14 cellular contexts compared by ENCODE assay signal in genomic region chr10:88693392-88694020, GRCh38. TPM values are rescaled to one million over a fixed set of nuclear protein-coding genes. Genes with fewer than 3 reads are reported as not detected.
DNase-seq lines count a peak whose midpoint lies in the region; ATAC-seq and TF ChIP-seq lines count a peak whose summit lies in the region.
"Had no signal": no experiment of that assay in that cellular context is flagged by ENCODE, and none has a peak within 500 bp of the region (broad histone marks: within the 10 kb centered on the region; RNA-seq: fewer than 3 reads in every experiment).

No MANE protein-coding gene starts in this region.

- no peak overlapping the region for H3K27ac ChIP-seq in CD4-positive, alpha-beta T cell (ENCODE audit: low read depth, low read length)
- H3K27ac ChIP-seq in neural progenitor cell: no peak overlapping the region
- H3K27ac ChIP-seq: pancreas had no signal

- no peak overlapping the region for H3K4me3 Mint-ChIP-seq in CD4-positive, alpha-beta T cell
- H3K4me3 Mint-ChIP-seq in endothelial cell (ENCODE audit: unreplicated experiment): no peak overlapping the region
- H3K4me3 Mint-ChIP-seq in neural progenitor cell: no peak overlapping the region
- H3K4me3 Mint-ChIP-seq: activated naive CD4-positive, alpha-beta T cell treated with anti-CD3 and anti-CD28 coated beads for 36 hours had no signal

- no peaks in the 10 kb centered on the region for H4K20me1 ChIP-seq in neural progenitor cell (ENCODE audit: low read depth)

- no peak for ATAC-seq in CD4-positive, alpha-beta T cell (ENCODE audit: poor library complexity)
- ATAC-seq in Right ventricle myocardium inferior (no peak), GM18909 (IDR thresholded peaks at IDR 0.05; ENCODE audit: poor library complexity, unreplicated experiment) (no peak)
- ATAC-seq: pancreas had no signal

- H3K4me2 ChIP-seq in neural progenitor cell: no peak overlapping the region

- H3K27me3 Mint-ChIP-seq in CD4-positive, alpha-beta T cell: no peaks in the 10 kb centered on the region
- H3K27me3 Mint-ChIP-seq in endothelial cell (ENCODE audit: unreplicated experiment): no peaks in the 10 kb centered on the region
- peaks cover 2% of the 10 kb centered on the region for H3K27me3 Mint-ChIP-seq in neural progenitor cell (ENCODE audit: insufficient read depth, low read depth)

- H3K36me3 Mint-ChIP-seq in CD4-positive, alpha-beta T cell (ENCODE audit: low read depth): no peaks in the 10 kb centered on the region
- H3K36me3 Mint-ChIP-seq in endothelial cell (ENCODE audit: low read depth, unreplicated experiment): no peaks in the 10 kb centered on the region
- H3K36me3 Mint-ChIP-seq in neural progenitor cell: no peaks in the 10 kb centered on the region

- H3K36me3 ChIP-seq in neural progenitor cell: no peaks in the 10 kb centered on the region
- H3K36me3 ChIP-seq: pancreas had no signal

- H2AFZ ChIP-seq in neural progenitor cell (replicated peaks): no peak overlapping the region

- H3K4me3 ChIP-seq in neural progenitor cell: no peak overlapping the region
- H3K4me3 ChIP-seq: pancreas had no signal

- intact Hi-C loops in CD4-positive, alpha-beta T cell (cut with DNase I, micrococcal nuclease): loop anchor here in 1 of 2 experiments (10.0 kb wide), 1 partner anchor 171 kb away; no protein-coding TSS in a partner anchor
- intact Hi-C loops in Right ventricle myocardium inferior (cut with DNase I): no loop called here

- peak; percentile 38 for TF ChIP-seq CTCF in CD4-positive, alpha-beta T cell (IDR thresholded peaks at IDR 0.05)
- TF ChIP-seq CTCF in endothelial cell (IDR thresholded peaks at IDR 0.05; ENCODE audit: unreplicated experiment) (peak; percentile 26), neural progenitor cell (IDR thresholded peaks at IDR 0.05) (peak; percentile 26)

- H3K79me2 ChIP-seq in neural progenitor cell (ENCODE audit: low read depth): no peaks in the 10 kb centered on the region

- no peak overlapping the region for H3K27ac Mint-ChIP-seq in CD4-positive, alpha-beta T cell
- H3K27ac Mint-ChIP-seq in endothelial cell (ENCODE audit: unreplicated experiment) (no peak overlapping the region), neural progenitor cell (no peak overlapping the region)
- H3K27ac Mint-ChIP-seq: activated naive CD4-positive, alpha-beta T cell treated with anti-CD3 and anti-CD28 coated beads for 36 hours had no signal

- no peaks in the 10 kb centered on the region for H3K27me3 ChIP-seq in CD4-positive, alpha-beta T cell (ENCODE audit: control insufficient read depth, insufficient read depth, low read length)
- peaks cover 23% of the 10 kb centered on the region for H3K27me3 ChIP-seq in neural progenitor cell
- H3K27me3 ChIP-seq: pancreas had no signal

- H3K4me1 Mint-ChIP-seq in CD4-positive, alpha-beta T cell (ENCODE audit: low read depth): no peaks in the 10 kb centered on the region
- H3K4me1 Mint-ChIP-seq in endothelial cell (ENCODE audit: unreplicated experiment) (no peaks in the 10 kb centered on the region), neural progenitor cell (peaks cover 3% of the 10 kb centered on the region)

- CTCF ChIA-PET in CD4-positive, alpha-beta T cell (lab: Charles Lee): interaction anchor here (1.4 kb wide), 1 partner anchor 9 kb away, joined by 4 read pairs; no protein-coding TSS in a partner anchor

- no peaks in the 10 kb centered on the region for H3K4me1 ChIP-seq in neural progenitor cell
- H3K4me1 ChIP-seq: pancreas had no signal

- no peak overlapping the region for H3K9ac ChIP-seq in neural progenitor cell

- POLR2A ChIA-PET in CD4-positive, alpha-beta T cell (lab: Charles Lee): no interaction called here

- H3K9me3 ChIP-seq in CD4-positive, alpha-beta T cell (ENCODE audit: control insufficient read depth, low read length): no peaks in the 10 kb centered on the region
- no peaks in the 10 kb centered on the region for H3K9me3 ChIP-seq in neural progenitor cell (ENCODE audit: low read depth)
- H3K9me3 ChIP-seq: pancreas had no signal

- no peaks in the 10 kb centered on the region for H3F3A ChIP-seq in neural progenitor cell (ENCODE audit: low read depth)

- no peak for DNase-seq in CD4-positive, alpha-beta T cell
- DNase-seq in M059J (ENCODE audit: low read depth) (peak; percentile 15), endothelial cell (ENCODE audit: low spot score) (no peak), neural progenitor cell (ENCODE audit: low spot score) (peak; percentile 9), Right ventricle myocardium inferior (ENCODE audit: missing footprints) (no peak), OCI-M2 (lab: John Stamatoyannopoulos, UW; ENCODE audit: unreplicated experiment) (no peak)
- DNase-seq: activated CD4-positive, alpha-beta T cell treated with anti-CD3 and anti-CD28 coated beads for 48 hours; activated naive CD4-positive, alpha-beta T cell treated with anti-CD3 and anti-CD28 coated beads for 36 hours; NCI-H2171 treated with DMSO at 0.1 percent for 48 hours; pancreas; SHP77 had no signal

- H3K9me3 Mint-ChIP-seq in CD4-positive, alpha-beta T cell: no peaks in the 10 kb centered on the region
- H3K9me3 Mint-ChIP-seq in endothelial cell (ENCODE audit: unreplicated experiment) (no peaks in the 10 kb centered on the region), neural progenitor cell (peaks cover 3% of the 10 kb centered on the region)
- H3K9me3 Mint-ChIP-seq: activated naive CD4-positive, alpha-beta T cell treated with anti-CD3 and anti-CD28 coated beads for 36 hours had no signal

RNA-seq across cellular contexts. Expression of gene LIPK, which starts 12.5 kb away (rescaled TPM):
- total RNA-seq in CD4-positive, alpha-beta T cell: not detected
- total RNA-seq in M059J (2014; rRNA removed; shearing (Covaris generic)): not detected in 2 replicates
- not detected for total RNA-seq in endothelial cell (ENCODE audit: unreplicated experiment)
- not detected in 2 replicates for total RNA-seq in neural progenitor cell (ENCODE audit: low replicate concordance)
- not detected for total RNA-seq in Right ventricle myocardium inferior
- total RNA-seq: activated naive CD4-positive, alpha-beta T cell treated with anti-CD3 and anti-CD28 coated beads for 36 hours; Daoy; pancreas; subcutaneous adipose tissue had no signal

RNA-seq across cellular contexts. Expression of gene LIPF, which starts 29.3 kb away (rescaled TPM):
- not detected for total RNA-seq in CD4-positive, alpha-beta T cell
- not detected in 2 replicates for total RNA-seq in M059J (2014; rRNA removed; shearing (Covaris generic))
- total RNA-seq in endothelial cell (ENCODE audit: unreplicated experiment) (not detected), neural progenitor cell (ENCODE audit: low replicate concordance) (not detected in 2 replicates), Right ventricle myocardium inferior (not detected)
- total RNA-seq: activated naive CD4-positive, alpha-beta T cell treated with anti-CD3 and anti-CD28 coated beads for 36 hours; Daoy; pancreas had no signal

Comparison
In these comparisons a context has a peak if more than half of its experiments do, and no peak if none do; other contexts are left out.
1. DNase-seq: peak in M059J (single experiment) and neural progenitor cell (single experiment); none in CD4-positive, alpha-beta T cell (0 of 10), endothelial cell (single experiment), Right ventricle myocardium inferior (single experiment) and OCI-M2 (single experiment).
2. Peak in every context shown above with its lines, with median percentiles within 50 percentile points of each other: CTCF ChIP-seq.